Comparison of ENCODE assay signal across 14 cellular contexts in genomic region chr1:205279986-205280385, GRCh38. TPM values are rescaled to one million over a fixed set of nuclear protein-coding genes. Genes with fewer than 3 reads are reported as not detected.
DNase-seq lines count a peak whose midpoint lies in the region; ATAC-seq and TF ChIP-seq lines count a peak whose summit lies in the region.
"Had no signal": no experiment of that assay in that cellular context is flagged by ENCODE, and none has a peak within 500 bp of the region (broad histone marks: within the 10 kb centered on the region; RNA-seq: fewer than 3 reads in every experiment).

No MANE protein-coding gene starts in this region.

- H3K36me3 ChIP-seq in DOHH2 (ENCODE audit: control insufficient read depth, low read length): no peaks in the 10 kb centered on the region
- H3K36me3 ChIP-seq: sigmoid colon, suprapubic skin had no signal

- H3F3A ChIP-seq in DOHH2 (ENCODE audit: control insufficient read depth, insufficient read depth): peaks cover 2% of the 10 kb centered on the region; the same call in 1 of the 2 replicates

- DNase-seq in activated CD8-positive, alpha-beta T cell treated with anti-CD3 and anti-CD28 coated beads, Interleukin-2, amount 10 ng/mL, durations not matched to agents 7 days and 5 days: peak; percentile 39
- DNase-seq in naive B cell (peak; percentile 74), kidney glomerular epithelial cell (lab: John Stamatoyannopoulos, UW) (no peak), UCSD-AML1 (lab: John Stamatoyannopoulos, UW; ENCODE audit: unreplicated experiment) (no peak)
- DNase-seq in activated CD4-positive, CD25-positive, alpha-beta regulatory T cell (lab: John Stamatoyannopoulos, UW): no peak
- DNase-seq: GDM1, NCI-H1436, NCI-H524 treated with DMSO at 0.1 percent for 48 hours, SHP77, sigmoid colon had no signal

- ATAC-seq in HG03354 (IDR thresholded peaks at IDR 0.05; ENCODE audit: poor library complexity, severe bottlenecking, unreplicated experiment) (peak; percentile 59), naive B cell (ENCODE audit: low read depth in 2 of 2) (peak; percentile 77 to 82)
- ATAC-seq in activated CD8-positive, alpha-beta T cell treated with anti-CD3 and anti-CD28 coated beads, Interleukin-2, amount 10 ng/mL, durations not matched to agents 7 days and 5 days: no peak

- H3K27me3 Mint-ChIP-seq in activated CD8-positive, alpha-beta T cell treated with anti-CD3 and anti-CD28 coated beads, Interleukin-2, amount 10 ng/mL, durations not matched to agents 7 days and 5 days (ENCODE audit: low read depth): peaks cover 38% of the 10 kb centered on the region
- no peaks in the 10 kb centered on the region for H3K27me3 Mint-ChIP-seq in naive B cell

- peaks cover 55% of the 10 kb centered on the region for H3K4me1 Mint-ChIP-seq in activated CD8-positive, alpha-beta T cell treated with anti-CD3 and anti-CD28 coated beads, Interleukin-2, amount 10 ng/mL, durations not matched to agents 7 days and 5 days (ENCODE audit: low read depth)
- H3K4me1 Mint-ChIP-seq in naive B cell: peaks cover 67 to 97% (median 83%) of the 10 kb centered on the region in 3 donors

- no peak for TF ChIP-seq CTCF in DOHH2 (IDR thresholded peaks at IDR 0.05; ENCODE audit: low read depth, low read length, poor library complexity, severe bottlenecking)

- H3K27me3 ChIP-seq in DOHH2 (ENCODE audit: control insufficient read depth, low read length): no peaks in the 10 kb centered on the region
- H3K27me3 ChIP-seq: sigmoid colon, suprapubic skin had no signal

- no peaks in the 10 kb centered on the region for H3K36me3 Mint-ChIP-seq in activated CD8-positive, alpha-beta T cell treated with anti-CD3 and anti-CD28 coated beads, Interleukin-2, amount 10 ng/mL, durations not matched to agents 7 days and 5 days (ENCODE audit: low read depth)
- no peaks in the 10 kb centered on the region for H3K36me3 Mint-ChIP-seq in naive B cell

- H3K79me2 ChIP-seq in DOHH2 (ENCODE audit: control insufficient read depth, low read length): no peaks in the 10 kb centered on the region

- H3K4me2 ChIP-seq in DOHH2 (ENCODE audit: low read length): peak overlapping the region; percentile 29; the same call in 1 of the 2 replicates

- H3K9me3 ChIP-seq in DOHH2 (ENCODE audit: control insufficient read depth, insufficient read depth, low read length): no peaks in the 10 kb centered on the region
- H3K9me3 ChIP-seq: sigmoid colon, suprapubic skin had no signal

- H3K9me3 Mint-ChIP-seq in activated CD8-positive, alpha-beta T cell treated with anti-CD3 and anti-CD28 coated beads, Interleukin-2, amount 10 ng/mL, durations not matched to agents 7 days and 5 days (ENCODE audit: insufficient read depth): no peaks in the 10 kb centered on the region
- H3K9me3 Mint-ChIP-seq in naive B cell: peaks cover 0 to 4% (median 0%) of the 10 kb centered on the region in 7 donors
- H3K9me3 Mint-ChIP-seq: activated T-helper 2 cell treated with anti-CD3 and anti-CD28 coated beads, Interferon-gamma antibody, Interleukin-2, Interleukin-4, amounts not matched to agents 10 μg/mL and 5 μg/mL and 100 μg/mL, durations not matched to agents 14 hours and 24 hours and 36 hours had no signal

- H3K4me3 Mint-ChIP-seq in activated CD8-positive, alpha-beta T cell treated with anti-CD3 and anti-CD28 coated beads, Interleukin-2, amount 10 ng/mL, durations not matched to agents 7 days and 5 days: no peak overlapping the region
- H3K4me3 Mint-ChIP-seq in naive B cell: peak overlapping the region; percentile 71 to 88 (median 82)

- no peaks in the 10 kb centered on the region for H4K20me1 ChIP-seq in DOHH2 (ENCODE audit: control insufficient read depth, insufficient read depth, low read depth, low read length)

- H3K4me1 ChIP-seq in DOHH2 (ENCODE audit: control insufficient read depth, low read length): peaks cover 81% of the 10 kb centered on the region

- H3K4me3 ChIP-seq in DOHH2 (ENCODE audit: low read length): no peak overlapping the region
- H3K4me3 ChIP-seq: sigmoid colon, suprapubic skin had no signal

- H3K9me2 ChIP-seq in DOHH2 (replicated peaks; ENCODE audit: control insufficient read depth, low read length): no peaks in the 10 kb centered on the region

- CTCF ChIA-PET in activated CD8-positive, alpha-beta T cell treated with anti-CD3 and anti-CD28 coated beads, Interleukin-2, amount 10 ng/mL, durations not matched to agents 7 days and 5 days (lab: Charles Lee): interaction anchor here (0.7 to 31.0 kb wide), 3 partner anchors 8 to 74 kb away, joined by 3 to 1266 read pairs (median 6); partner anchors contain the start of gene NUAK2

- POLR2A ChIA-PET in activated CD8-positive, alpha-beta T cell treated with anti-CD3 and anti-CD28 coated beads, Interleukin-2, amount 10 ng/mL, durations not matched to agents 7 days and 5 days (lab: Charles Lee): interaction anchor here (0.6 to 1.8 kb wide), 3 partner anchors 33 to 228 kb away, joined by 3 to 6 read pairs (median 3); no protein-coding TSS in a partner anchor

- H3K27ac ChIP-seq in DOHH2 (ENCODE audit: low read depth, low read length): peak overlapping the region; percentile 16; the same call in 1 of the 2 replicates
- H3K27ac ChIP-seq: sigmoid colon, suprapubic skin had no signal

- no peak overlapping the region for H3K27ac Mint-ChIP-seq in activated CD8-positive, alpha-beta T cell treated with anti-CD3 and anti-CD28 coated beads, Interleukin-2, amount 10 ng/mL, durations not matched to agents 7 days and 5 days
- peak overlapping the region; percentile 95 to 99 (median 96) for H3K27ac Mint-ChIP-seq in naive B cell
- H3K27ac Mint-ChIP-seq: activated T-helper 2 cell treated with anti-CD3 and anti-CD28 coated beads, Interferon-gamma antibody, Interleukin-2, Interleukin-4, amounts not matched to agents 10 μg/mL and 5 μg/mL and 100 μg/mL, durations not matched to agents 14 hours and 24 hours and 36 hours had no signal

RNA-seq across cellular contexts. Expression of gene NUAK2, which starts 41.6 kb away (rescaled TPM):
- total RNA-seq in activated CD8-positive, alpha-beta T cell treated with anti-CD3 and anti-CD28 coated beads, Interleukin-2, amount 10 ng/mL, durations not matched to agents 7 days and 5 days: 1 to 10 TPM; 1.6 TPM
- 100 to 1,000 TPM; 103 to 166 (median 113) TPM for polyA plus RNA-seq in naive B cell (ENCODE audit: low read depth in 6 of 6)

RNA-seq across cellular contexts. Expression of gene TMCC2, which starts 52.2 kb away (rescaled TPM):
- 1 to 10 TPM; 2.6 to 2.7 TPM for total RNA-seq in activated CD8-positive, alpha-beta T cell treated with anti-CD3 and anti-CD28 coated beads, Interleukin-2, amount 10 ng/mL, durations not matched to agents 7 days and 5 days
- under 1 TPM in 5 of 6 donors, not detected in 1; 0.12 to 0.77 (median 0.50) TPM for polyA plus RNA-seq in naive B cell (ENCODE audit: low read depth in 6 of 6)

Comparison
In these comparisons a context has a peak if more than half of its experiments do, and no peak if none do; other contexts are left out.
1. DNase-seq: peak in activated CD8-positive, alpha-beta T cell treated with anti-CD3 and anti-CD28 coated beads, Interleukin-2, amount 10 ng/mL, durations not matched to agents 7 days and 5 days (single experiment) and naive B cell (single experiment); none in kidney glomerular epithelial cell (single experiment), activated CD4-positive, CD25-positive, alpha-beta regulatory T cell (0 of 4) and UCSD-AML1 (single experiment).